23 cellular contexts compared by ENCODE assay signal in genomic region chr10:35533565-35533964, GRCh38.
DNase-seq lines count a peak whose midpoint lies in the region; ATAC-seq and TF ChIP-seq lines count a peak whose summit lies in the region.
"Had no signal": no experiment of that assay in that cellular context is flagged by ENCODE, and none has a peak within 500 bp of the region (broad histone marks: within the 10 kb centered on the region; RNA-seq: fewer than 3 reads in every experiment).

No MANE protein-coding gene starts in this region.

- peaks cover 4% of the 10 kb centered on the region for H3K4me1 Mint-ChIP-seq in memory B cell

- no peak overlapping the region for H3K4me3 Mint-ChIP-seq in memory B cell
- H3K4me3 Mint-ChIP-seq: activated CD4-positive, alpha-beta T cell treated with anti-CD3 and anti-CD28 coated beads, Interleukin-2, amount 10 ng/mL, durations not matched to agents 7 days and 5 days; H9 had no signal

- peak overlapping the region in 5 of 59 donors; percentile 10 to 63 (median 51) for H3K27ac ChIP-seq in dorsolateral prefrontal cortex
- H3K27ac ChIP-seq: adrenal gland; BLaER1 treated with 17β-estradiol and CSF1 and Interleukin-3, amounts not matched to agents 10 nM and 100 nM; esophagus muscularis mucosa; RWPE1; spleen had no signal

- no peaks in the 10 kb centered on the region for H3K27me3 ChIP-seq in dorsolateral prefrontal cortex
- H3K27me3 ChIP-seq: adrenal gland; BLaER1 treated with 17β-estradiol and CSF1 and Interleukin-3, amounts not matched to agents 10 nM and 100 nM; esophagus muscularis mucosa; spleen had no signal

- H3K4me3 ChIP-seq in dorsolateral prefrontal cortex: no peak overlapping the region
- H3K4me3 ChIP-seq: adrenal gland; BLaER1 treated with 17β-estradiol and CSF1 and Interleukin-3, amounts not matched to agents 10 nM and 100 nM; esophagus muscularis mucosa; spleen had no signal

- H3K9me3 Mint-ChIP-seq in memory B cell: peaks cover 11% of the 10 kb centered on the region

- peak overlapping the region; percentile 4 for H3K27ac Mint-ChIP-seq in memory B cell
- H3K27ac Mint-ChIP-seq: activated CD4-positive, alpha-beta T cell treated with anti-CD3 and anti-CD28 coated beads, Interleukin-2, amount 10 ng/mL, durations not matched to agents 7 days and 5 days; H9 had no signal

- no peak for TF ChIP-seq CTCF in dorsolateral prefrontal cortex (IDR thresholded peaks at IDR 0.05 in 54 of 56, conservative IDR thresholded peaks at IDR 0.05 in 2 of 56; ENCODE audit: low read depth in 1 of 56, partially characterized antibody in 56 of 56)

- ATAC-seq in memory B cell (ENCODE audit: low read depth): no peak

- intact Hi-C loops in dorsolateral prefrontal cortex (cut with DNase I): no loop called here

- H3K27me3 Mint-ChIP-seq in memory B cell: no peaks in the 10 kb centered on the region
- H3K27me3 Mint-ChIP-seq: activated CD4-positive, alpha-beta T cell treated with anti-CD3 and anti-CD28 coated beads, Interleukin-2, amount 10 ng/mL, durations not matched to agents 7 days and 5 days had no signal

- peaks cover 67% of the 10 kb centered on the region for H3K36me3 Mint-ChIP-seq in memory B cell

- DNase-seq in NCI-H1092 treated with DMSO at 0.1 percent for 48 hours (lab: John Stamatoyannopoulos, UW) (peak; percentile 3), NCI-H1092 (lab: John Stamatoyannopoulos, UW) (no peak), NCI-H2196 treated with DMSO at 0.1 percent for 48 hours (lab: John Stamatoyannopoulos, UW; ENCODE audit: unreplicated experiment) (peak; percentile 20), astrocyte of the hippocampus (ENCODE audit: low read depth, low spot score) (peak; percentile 77), memory B cell (ENCODE audit: low spot score in 2 of 2) (no peak), Ammon's horn (ENCODE audit: low spot score) (no peak), anterior cingulate cortex (lab: John Stamatoyannopoulos, UW) (no peak), dorsolateral prefrontal cortex (no peak)
- DNase-seq: 8988T; activated CD4-positive, alpha-beta T cell treated with anti-CD3 and anti-CD28 coated beads, Interleukin-2, amount 10 ng/mL, durations not matched to agents 7 days and 5 days; activated CD8-positive, alpha-beta memory T cell treated with anti-CD3 and anti-CD28 coated beads, Interleukin-2, amount 50 U/mL, for 4 hours; activated gamma-delta T cell; adrenal gland; DMS 273 treated with DMSO at 0.1 percent for 48 hours; effector CD4-positive, alpha-beta T cell; H9; head of caudate nucleus; spleen; stimulated activated CD4-positive, alpha-beta T cell treated with anti-CD3 and anti-CD28 coated beads, Interleukin-4, amount 100 ng/mL, for 4 hours; SW 1271 had no signal

Comparison
In these comparisons a context has a peak if more than half of its experiments do, and no peak if none do; other contexts are left out.
1. DNase-seq: peak in NCI-H1092 treated with DMSO at 0.1 percent for 48 hours (single experiment), NCI-H2196 treated with DMSO at 0.1 percent for 48 hours (single experiment) and astrocyte of the hippocampus (single experiment); none in NCI-H1092 (single experiment), memory B cell (0 of 2), Ammon's horn (single experiment), anterior cingulate cortex (0 of 58) and dorsolateral prefrontal cortex (0 of 10).